Comparison of ENCODE assay signal across 13 cellular contexts in the genomic region with DNA sequence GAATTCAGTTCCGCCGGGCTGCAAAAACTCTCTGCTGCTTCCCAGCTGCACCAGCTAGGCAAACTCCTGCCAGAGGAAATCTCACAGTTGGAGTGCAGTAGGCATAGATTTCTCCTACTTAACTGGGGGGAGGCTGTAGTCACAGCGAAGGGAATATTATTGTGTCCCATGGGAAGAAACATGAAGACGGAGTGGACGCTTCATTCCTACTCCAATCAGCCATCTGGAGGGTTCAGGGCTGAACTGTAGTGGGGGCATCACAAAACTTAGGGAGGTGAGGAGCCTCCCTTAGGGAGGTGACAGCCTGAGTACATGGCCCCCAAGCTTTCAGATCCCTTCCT. TPM values are rescaled to one million over a fixed set of nuclear protein-coding genes. Genes with fewer than 3 reads are reported as not detected.
DNase-seq lines count a peak whose midpoint lies in the region; ATAC-seq and TF ChIP-seq lines count a peak whose summit lies in the region.
"Had no signal": no experiment of that assay in that cellular context is flagged by ENCODE, and none has a peak within 500 bp of the region (broad histone marks: within the 10 kb centered on the region; RNA-seq: fewer than 3 reads in every experiment).

No MANE protein-coding gene starts in this region.

- no peak overlapping the region for H3K27ac Mint-ChIP-seq in glutamatergic neuron (ENCODE audit: unreplicated experiment)
- peak overlapping the region; percentile 95 for H3K27ac Mint-ChIP-seq in stimulated activated naive B cell treated with anti-CD40 and anti-IgM and Interleukin-4, amounts not matched to agents 10 μg/mL and 1 μg/mL and 100 μg/mL, for 72 hours
- H3K27ac Mint-ChIP-seq: natural killer cell had no signal

- no peaks in the 10 kb centered on the region for H3K36me3 Mint-ChIP-seq in glutamatergic neuron (ENCODE audit: unreplicated experiment)
- peaks cover 0 to under 1% of the 10 kb centered on the region in 2 donors for H3K36me3 Mint-ChIP-seq in stimulated activated naive B cell treated with anti-CD40 and anti-IgM and Interleukin-4, amounts not matched to agents 10 μg/mL and 1 μg/mL and 100 μg/mL, for 72 hours
- H3K36me3 Mint-ChIP-seq: natural killer cell had no signal

- H3K4me1 ChIP-seq in SJSA1 (replicated peaks) (peaks cover 76% of the 10 kb centered on the region), gastroesophageal sphincter (peaks cover 0 to 58% (median 10%) of the 10 kb centered on the region in 3 donors), body of pancreas (no peaks in the 10 kb centered on the region)

- intact Hi-C loops in body of pancreas (cut with DNase I): no loop called here

- H3K27ac ChIP-seq in SJSA1 (peak overlapping the region; percentile 80), gastroesophageal sphincter (peak overlapping the region in 2 of 4 donors; percentile 33 to 43), body of pancreas (no peak overlapping the region)

- DNase-seq in NCI-H2171 treated with DMSO at 0.1 percent for 48 hours (lab: John Stamatoyannopoulos, UW) (peak; percentile 34), NCI-H2171 (lab: John Stamatoyannopoulos, UW) (no peak), SJSA1 (ENCODE audit: low read depth in 1 of 2, low spot score in 2 of 2) (no peak), glutamatergic neuron (no peak), body of pancreas (no peak)
- no peak for DNase-seq in stimulated activated naive B cell treated with anti-CD40 and anti-IgM and Interleukin-4, amounts not matched to agents 10 μg/mL and 1 μg/mL and 100 μg/mL, for 72 hours
- DNase-seq in stimulated activated CD4-positive, alpha-beta T cell treated with anti-CD3 and anti-CD28 coated beads, Interleukin-12 subunit alpha, Interleukin-12 subunit beta, amount 100 ng/mL, for 4 hours: no peak
- DNase-seq: activated CD4-positive, alpha-beta T cell treated with anti-CD3 and anti-CD28 coated beads, Interleukin-2, amount 50 U/mL, for 1 hour; effector CD4-positive, alpha-beta T cell; natural killer cell; sigmoid colon had no signal

- TF ChIP-seq CTCF in glutamatergic neuron (IDR thresholded peaks at IDR 0.05; ENCODE audit: partially characterized antibody, unreplicated experiment) (no peak), gastroesophageal sphincter (IDR thresholded peaks at IDR 0.05) (no peak), body of pancreas (IDR thresholded peaks at IDR 0.05) (no peak)

- no peaks in the 10 kb centered on the region for H3K9me3 ChIP-seq in SJSA1 (replicated peaks)
- no peaks in the 10 kb centered on the region for H3K9me3 ChIP-seq in gastroesophageal sphincter
- H3K9me3 ChIP-seq in body of pancreas: no peaks in the 10 kb centered on the region
- H3K9me3 ChIP-seq: sigmoid colon had no signal

- H3K27me3 ChIP-seq in SJSA1 (replicated peaks) (no peaks in the 10 kb centered on the region), gastroesophageal sphincter (no peaks in the 10 kb centered on the region), body of pancreas (no peaks in the 10 kb centered on the region)
- H3K27me3 ChIP-seq: sigmoid colon had no signal

- no peak for TF ChIP-seq POLR2A in gastroesophageal sphincter (IDR thresholded peaks at IDR 0.05)
- no peak for TF ChIP-seq POLR2A in body of pancreas (IDR thresholded peaks at IDR 0.05)

- H3K36me3 ChIP-seq in SJSA1 (no peaks in the 10 kb centered on the region), gastroesophageal sphincter (no peaks in the 10 kb centered on the region), body of pancreas (replicated peaks in 1 of 2; ENCODE audit: insufficient read depth in 1 of 2, low read depth in 2 of 2) (no peaks in the 10 kb centered on the region)
- H3K36me3 ChIP-seq: sigmoid colon had no signal

- no peak for TF ChIP-seq EP300 in gastroesophageal sphincter (IDR thresholded peaks at IDR 0.05)

- H3K4me1 Mint-ChIP-seq in glutamatergic neuron (ENCODE audit: low read depth, unreplicated experiment): peaks cover 53% of the 10 kb centered on the region
- peaks cover 28 to 36% of the 10 kb centered on the region in 2 donors for H3K4me1 Mint-ChIP-seq in stimulated activated naive B cell treated with anti-CD40 and anti-IgM and Interleukin-4, amounts not matched to agents 10 μg/mL and 1 μg/mL and 100 μg/mL, for 72 hours

- no peak overlapping the region for H3K4me3 ChIP-seq in SJSA1
- no peak overlapping the region for H3K4me3 ChIP-seq in gastroesophageal sphincter
- no peak overlapping the region for H3K4me3 ChIP-seq in body of pancreas
- H3K4me3 ChIP-seq: sigmoid colon had no signal

- peak overlapping the region; percentile 18 for H3K4me3 Mint-ChIP-seq in glutamatergic neuron (ENCODE audit: unreplicated experiment)
- H3K4me3 Mint-ChIP-seq in stimulated activated naive B cell treated with anti-CD40 and anti-IgM and Interleukin-4, amounts not matched to agents 10 μg/mL and 1 μg/mL and 100 μg/mL, for 72 hours: no peak overlapping the region
- H3K4me3 Mint-ChIP-seq: activated T-helper 1 cell treated with anti-CD3 and anti-CD28 coated beads, Interleukin-12 subunit alpha, Interleukin-12 subunit beta, Interleukin-2, Interleukin-4 antibody, amounts not matched to agents 30 ng/mL and 10 ng/mL and 1 ng/mL, durations not matched to agents 14 hours and 24 hours and 36 hours; natural killer cell had no signal

- 40 to 94% methylated on average over 1 to 3 of the region's 5 CpGs for WGBS in gastroesophageal sphincter (ENCODE audit: low coverage in 1 of 2), 2 donors
- 80 to 86% methylated on average over 5 of the region's 5 CpGs for WGBS in body of pancreas, 2 donors

- H3K27me3 Mint-ChIP-seq in glutamatergic neuron (ENCODE audit: unreplicated experiment): peaks cover 8% of the 10 kb centered on the region
- peaks cover 62 to 68% of the 10 kb centered on the region in 2 donors for H3K27me3 Mint-ChIP-seq in stimulated activated naive B cell treated with anti-CD40 and anti-IgM and Interleukin-4, amounts not matched to agents 10 μg/mL and 1 μg/mL and 100 μg/mL, for 72 hours

- peaks cover 15% of the 10 kb centered on the region for H3K9me3 Mint-ChIP-seq in glutamatergic neuron (ENCODE audit: unreplicated experiment)
- no peaks in the 10 kb centered on the region for H3K9me3 Mint-ChIP-seq in stimulated activated naive B cell treated with anti-CD40 and anti-IgM and Interleukin-4, amounts not matched to agents 10 μg/mL and 1 μg/mL and 100 μg/mL, for 72 hours
- H3K9me3 Mint-ChIP-seq: activated T-helper 1 cell treated with anti-CD3 and anti-CD28 coated beads, Interleukin-12 subunit alpha, Interleukin-12 subunit beta, Interleukin-2, Interleukin-4 antibody, amounts not matched to agents 30 ng/mL and 10 ng/mL and 1 ng/mL, durations not matched to agents 14 hours and 24 hours and 36 hours; natural killer cell had no signal

- ATAC-seq in stimulated activated naive B cell treated with anti-CD40 and anti-IgM and Interleukin-4, amounts not matched to agents 10 μg/mL and 1 μg/mL and 100 μg/mL, for 72 hours (replicated peaks): no peak
- ATAC-seq in gastroesophageal sphincter (no peak), body of pancreas (no peak)
- ATAC-seq: natural killer cell had no signal

RNA-seq across cellular contexts. Expression of gene CYP1B1, which starts 19.7 kb away (rescaled TPM):
- 5.6 and 9.8 TPM in 2 replicates for total RNA-seq in SJSA1 (2014; rRNA removed; shearing (Covaris generic))
- 3.4 TPM for total RNA-seq in glutamatergic neuron (ENCODE audit: unreplicated experiment)
- 100 to 1,000 TPM in 1 of 4 donors, 10 to 100 TPM in 3; 19.5 to 156 (median 35.6) TPM for total RNA-seq in gastroesophageal sphincter
- total RNA-seq in body of pancreas: 10 to 100 TPM in 1 of 2 donors, 1 to 10 TPM in 1; 9.1 to 22.4 TPM
